Comparison of ENCODE assay signal across 8 cellular contexts in genomic region chr13:20128459-20128927, GRCh38. TPM values are rescaled to one million over a fixed set of nuclear protein-coding genes. Genes with fewer than 3 reads are reported as not detected.
DNase-seq lines count a peak whose midpoint lies in the region; ATAC-seq, FAIRE-seq and TF ChIP-seq lines count a peak whose summit lies in the region.

No MANE protein-coding gene starts in this region.

- 2 to 7% (median 4%) methylated on average over 22 to 28 of the region's 28 CpGs for WGBS in spleen, 5 donors

- peaks cover 49% of the 10 kb centered on the region for H3K27me3 ChIP-seq in iPS-18a (ENCODE audit: control insufficient read depth, insufficient read depth, low read length)
- H3K27me3 ChIP-seq in spleen (replicated peaks in 1 of 7), result peaks cover 0 to 87% (median 35%) of the 10 kb centered on the region in 7 donors

- H3K27ac Mint-ChIP-seq in activated T-helper 1 cell treated with anti-CD3 and anti-CD28 coated beads, Interleukin-12 subunit alpha, Interleukin-12 subunit beta, Interleukin-2, Interleukin-4 antibody, amounts not matched to agents 30 ng/mL and 10 ng/mL and 1 ng/mL, durations not matched to agents 14 hours and 24 hours and 36 hours, result no peak overlapping the region

- intact Hi-C loops in activated T-helper 1 cell treated with anti-CD3 and anti-CD28 coated beads, Interleukin-12 subunit alpha, Interleukin-12 subunit beta, Interleukin-2, Interleukin-4 antibody, amounts not matched to agents 30 ng/mL and 10 ng/mL and 1 ng/mL, durations not matched to agents 14 hours and 24 hours and 36 hours (cut with micrococcal nuclease), result loop anchor here (2.0 kb wide), 1 partner anchor 34 kb away; no protein-coding TSS in a partner anchor
- intact Hi-C loops in spleen (cut with DNase I; ENCODE audit: low total_unique reads), result no loop called here

- peaks cover 36% of the 10 kb centered on the region for H3K27me3 Mint-ChIP-seq in activated T-helper 1 cell treated with anti-CD3 and anti-CD28 coated beads, Interleukin-12 subunit alpha, Interleukin-12 subunit beta, Interleukin-2, Interleukin-4 antibody, amounts not matched to agents 30 ng/mL and 10 ng/mL and 1 ng/mL, durations not matched to agents 14 hours and 24 hours and 36 hours (ENCODE audit: insufficient read depth)

- no peaks in the 10 kb centered on the region for H3K9me3 ChIP-seq in iPS-18a (ENCODE audit: control insufficient read depth, low read depth, low read length)
- no peaks in the 10 kb centered on the region for H3K9me3 ChIP-seq in spleen

- no peak for TF ChIP-seq POLR2A in spleen (IDR thresholded peaks at IDR 0.05)
- TF ChIP-seq POLR2A in H54 (IDR thresholded peaks at IDR 0.05; ENCODE audit: low read depth, low read length), result no peak

- FAIRE-seq in H54 (lab: Jason Lieb, UNC), result no peak

- H3K4me3 ChIP-seq in iPS-18a (ENCODE audit: low read length) (peak overlapping the region; percentile 62), spleen (peak overlapping the region; percentile 40 to 75 (median 58))

- no peak overlapping the region for H3K27ac ChIP-seq in iPS-18a (ENCODE audit: low read length)
- peak overlapping the region in 3 of 8 donors; percentile 60 to 78 (median 74) for H3K27ac ChIP-seq in spleen

- peaks cover 3% of the 10 kb centered on the region for H3K4me1 ChIP-seq in iPS-18a (ENCODE audit: control insufficient read depth, low read depth, low read length)
- peaks cover 6 to 25% (median 17%) of the 10 kb centered on the region in 6 donors for H3K4me1 ChIP-seq in spleen

- H3K9ac ChIP-seq in iPS-18a (ENCODE audit: low read length), result no peak overlapping the region

- DNase-seq in activated T-helper 1 cell treated with anti-CD3 and anti-CD28 coated beads, Interleukin-12 subunit alpha, Interleukin-12 subunit beta, Interleukin-2, Interleukin-4 antibody, amounts not matched to agents 30 ng/mL and 10 ng/mL and 1 ng/mL, durations not matched to agents 14 hours and 24 hours and 36 hours (ENCODE audit: low spot score), result no peak
- DNase-seq in spleen (no peak), OCI-M2 (lab: John Stamatoyannopoulos, UW; ENCODE audit: unreplicated experiment) (no peak), H54 (ENCODE audit: insufficient read length, low spot score) (no peak)

- peak overlapping the region; percentile 9 for H3K4me3 Mint-ChIP-seq in activated T-helper 1 cell treated with anti-CD3 and anti-CD28 coated beads, Interleukin-12 subunit alpha, Interleukin-12 subunit beta, Interleukin-2, Interleukin-4 antibody, amounts not matched to agents 30 ng/mL and 10 ng/mL and 1 ng/mL, durations not matched to agents 14 hours and 24 hours and 36 hours

- H3K4me1 Mint-ChIP-seq in activated T-helper 1 cell treated with anti-CD3 and anti-CD28 coated beads, Interleukin-12 subunit alpha, Interleukin-12 subunit beta, Interleukin-2, Interleukin-4 antibody, amounts not matched to agents 30 ng/mL and 10 ng/mL and 1 ng/mL, durations not matched to agents 14 hours and 24 hours and 36 hours (ENCODE audit: low read depth), result no peaks in the 10 kb centered on the region

- H3K36me3 ChIP-seq in iPS-18a (ENCODE audit: control insufficient read depth, low read depth, low read length), result no peaks in the 10 kb centered on the region
- no peaks in the 10 kb centered on the region for H3K36me3 ChIP-seq in spleen

- 0 out of 3 replicates have a peak, but pooled peaks have one; percentile 26 for TF ChIP-seq CTCF in GM12872 (IDR thresholded peaks at IDR 0.05; ENCODE audit: insufficient read depth, low read depth, low read length)
- TF ChIP-seq CTCF in spleen (IDR thresholded peaks at IDR 0.05 in 8 of 11, conservative IDR thresholded peaks at IDR 0.05 in 3 of 11), result peak in 3 of 11 experiments; percentile 17 to 32 (median 25)

- no peaks in the 10 kb centered on the region for H3K9me3 Mint-ChIP-seq in activated T-helper 1 cell treated with anti-CD3 and anti-CD28 coated beads, Interleukin-12 subunit alpha, Interleukin-12 subunit beta, Interleukin-2, Interleukin-4 antibody, amounts not matched to agents 30 ng/mL and 10 ng/mL and 1 ng/mL, durations not matched to agents 14 hours and 24 hours and 36 hours

- ATAC-seq in HG02981 (IDR thresholded peaks at IDR 0.05; ENCODE audit: unreplicated experiment) (peak; percentile 9), HG03039 (IDR thresholded peaks at IDR 0.05; ENCODE audit: unreplicated experiment) (no peak)

- H3K36me3 Mint-ChIP-seq in activated T-helper 1 cell treated with anti-CD3 and anti-CD28 coated beads, Interleukin-12 subunit alpha, Interleukin-12 subunit beta, Interleukin-2, Interleukin-4 antibody, amounts not matched to agents 30 ng/mL and 10 ng/mL and 1 ng/mL, durations not matched to agents 14 hours and 24 hours and 36 hours (ENCODE audit: low read depth), result no peaks in the 10 kb centered on the region

RNA-seq across cellular contexts. Expression of gene GJA3, which starts 32.4 kb away (rescaled TPM):
- total RNA-seq in activated T-helper 1 cell treated with anti-CD3 and anti-CD28 coated beads, Interleukin-12 subunit alpha, Interleukin-12 subunit beta, Interleukin-2, Interleukin-4 antibody, amounts not matched to agents 30 ng/mL and 10 ng/mL and 1 ng/mL, durations not matched to agents 14 hours and 24 hours and 36 hours, result not detected in 2 replicates
- under 1 TPM; 0.12 to 0.43 (median 0.26) TPM for total RNA-seq in spleen
- polyA plus RNA-seq in spleen, result under 1 TPM; 0.15 to 0.26 (median 0.24) TPM
